ENCODE assay signal across 8 cellular contexts in the genomic region with DNA sequence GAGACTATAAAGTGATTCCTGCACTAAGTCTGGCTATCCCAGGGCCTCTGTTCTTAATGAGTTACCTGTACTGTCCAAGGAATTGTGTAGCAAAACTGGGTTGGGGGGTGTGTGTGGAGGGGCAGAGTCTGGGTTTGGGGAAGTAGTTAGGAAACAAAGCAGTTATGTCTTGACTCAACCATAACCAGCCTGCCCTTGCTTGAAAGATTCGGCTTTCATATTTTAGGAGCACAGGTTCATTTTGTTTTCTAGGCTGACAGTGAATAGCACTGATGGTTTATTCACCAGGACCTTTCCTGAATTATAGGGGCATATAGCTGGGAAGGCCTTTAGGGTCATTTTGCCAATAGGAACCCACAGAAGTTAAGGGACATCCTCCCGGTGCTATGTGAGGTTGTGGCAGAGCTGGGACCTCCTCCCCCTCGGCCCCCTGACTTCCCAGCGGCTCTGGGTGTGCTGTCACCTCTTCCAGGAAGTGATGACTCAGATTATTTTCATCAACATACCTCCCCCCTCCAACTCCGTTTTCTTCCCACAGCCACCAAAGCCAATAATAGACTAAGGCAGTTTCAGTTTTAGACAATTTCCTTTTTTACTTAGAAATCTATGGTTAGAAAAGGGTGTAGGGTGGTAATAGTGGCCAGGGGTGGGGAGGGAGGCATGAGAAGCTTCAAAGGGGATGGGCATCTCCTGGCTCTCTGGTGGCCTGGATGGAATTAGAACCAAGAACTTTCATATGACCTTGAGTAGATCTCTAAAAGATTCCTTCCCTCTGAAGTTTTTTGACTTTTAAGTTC. TPM values are rescaled to one million over a fixed set of nuclear protein-coding genes. Genes with fewer than 3 reads are reported as not detected.
DNase-seq lines count a peak whose midpoint lies in the region; ATAC-seq and TF ChIP-seq lines count a peak whose summit lies in the region.

No MANE protein-coding gene starts in this region.

- H3K4me3 Mint-ChIP-seq in activated CD4-positive, alpha-beta memory T cell treated with anti-CD3 and anti-CD28 coated beads, Interleukin-2, amount 10 ng/mL, durations not matched to agents 7 days and 5 days, result peak overlapping the region; percentile 33

- H3K9me3 Mint-ChIP-seq in activated CD4-positive, alpha-beta memory T cell treated with anti-CD3 and anti-CD28 coated beads, Interleukin-2, amount 10 ng/mL, durations not matched to agents 7 days and 5 days, result peaks cover 1% of the 10 kb centered on the region

- peaks cover 2% of the 10 kb centered on the region for H3K27me3 Mint-ChIP-seq in activated CD4-positive, alpha-beta memory T cell treated with anti-CD3 and anti-CD28 coated beads, Interleukin-2, amount 10 ng/mL, durations not matched to agents 7 days and 5 days

- peak overlapping the region; percentile 81 for H2BK12ac ChIP-seq in trophoblast cell (ENCODE audit: low read length)

- H3K14ac ChIP-seq in trophoblast cell (ENCODE audit: low read length), result no peak overlapping the region

- CTCF ChIA-PET in A673 (lab: Charles Lee), result no interaction called here
- CTCF ChIA-PET in activated CD4-positive, alpha-beta memory T cell treated with anti-CD3 and anti-CD28 coated beads, Interleukin-2, amount 10 ng/mL, durations not matched to agents 7 days and 5 days (lab: Charles Lee), result interaction anchor here (1.1 to 1.4 kb wide), 3 partner anchors 9 to 46 kb away, joined by 3 to 8 read pairs (median 4); no protein-coding TSS in a partner anchor

- H3K27me3 ChIP-seq in A673 (replicated peaks; ENCODE audit: insufficient read depth, low read depth, low read length, poor library complexity) (no peaks in the 10 kb centered on the region), KMS-11 (ENCODE audit: insufficient read depth, low read depth) (no peaks in the 10 kb centered on the region), trophoblast cell (ENCODE audit: insufficient read depth, low read length) (no peaks in the 10 kb centered on the region)

- H3K27ac ChIP-seq in A673 (ENCODE audit: low read depth, low read length, poor library complexity, severe bottlenecking) (peak overlapping the region; percentile 46), KMS-11 (peak overlapping the region; percentile 77), trophoblast cell (ENCODE audit: low read depth, low read length) (no peak overlapping the region), urinary bladder (ENCODE audit: low read depth) (peak overlapping the region; percentile 63)

- peaks cover 5% of the 10 kb centered on the region for H3K79me1 ChIP-seq in trophoblast cell (ENCODE audit: low read length)

- H3K9ac ChIP-seq in KMS-11 (peak overlapping the region; percentile 25; the same call in 1 of the 2 replicates), trophoblast cell (ENCODE audit: low read length) (no peak overlapping the region)

- intact Hi-C loops in A673 (cut with micrococcal nuclease; ENCODE audit: unreplicated experiment), result no loop called here

- H3K4me2 ChIP-seq in KMS-11 (peak overlapping the region; percentile 73), trophoblast cell (ENCODE audit: low read length) (no peak overlapping the region)

- no peak overlapping the region for H3K4me3 ChIP-seq in A673 (ENCODE audit: low read depth, low read length, poor library complexity, severe bottlenecking)
- no peak overlapping the region for H3K4me3 ChIP-seq in KMS-11 (IDR thresholded peaks at IDR 0.05; ENCODE audit: insufficient read depth, low read depth, low read length)
- peak overlapping the region; percentile 25 for H3K4me3 ChIP-seq in epithelial cell of proximal tubule (ENCODE audit: low read depth, low read length)
- H3K4me3 ChIP-seq in trophoblast cell (ENCODE audit: low read depth, low read length), result no peak overlapping the region
- H3K4me3 ChIP-seq in urinary bladder (ENCODE audit: low read depth, low read length), result no peak overlapping the region

- H3K27ac Mint-ChIP-seq in activated CD4-positive, alpha-beta memory T cell treated with anti-CD3 and anti-CD28 coated beads, Interleukin-2, amount 10 ng/mL, durations not matched to agents 7 days and 5 days, result peak overlapping the region; percentile 88

- no TSS peak for BruUV-seq in A673 (replicated peaks; lab: Mats Ljungman, UMichigan)

- no peak overlapping the region for H4K91ac ChIP-seq in trophoblast cell (ENCODE audit: low read depth, low read length)

- POLR2A ChIA-PET in A673 (lab: Charles Lee; ENCODE audit: low non-redundant PET), result no interaction called here
- POLR2A ChIA-PET in activated CD4-positive, alpha-beta memory T cell treated with anti-CD3 and anti-CD28 coated beads, Interleukin-2, amount 10 ng/mL, durations not matched to agents 7 days and 5 days (lab: Charles Lee), result interaction anchor here (0.8 to 4.2 kb wide), 13 partner anchors 7 to 113 kb away, joined by 3 to 81 read pairs (median 4); a partner anchor contains a TSS

- peaks cover 48% of the 10 kb centered on the region for H3K36me3 Mint-ChIP-seq in activated CD4-positive, alpha-beta memory T cell treated with anti-CD3 and anti-CD28 coated beads, Interleukin-2, amount 10 ng/mL, durations not matched to agents 7 days and 5 days (ENCODE audit: low read depth)

- no peak overlapping the region for H4K8ac ChIP-seq in trophoblast cell (ENCODE audit: low read depth, low read length)

- no peak overlapping the region for H2BK5ac ChIP-seq in trophoblast cell (ENCODE audit: low read depth, low read length, poor library complexity)

- no peak overlapping the region for H3K23ac ChIP-seq in trophoblast cell (ENCODE audit: low read length)

- H3K4ac ChIP-seq in trophoblast cell (ENCODE audit: low read depth, low read length), result no peak overlapping the region

- peak; percentile 47 for ATAC-seq in GM21360 (IDR thresholded peaks at IDR 0.05; ENCODE audit: unreplicated experiment)

- TF ChIP-seq CTCF in A673 (conservative IDR thresholded peaks at IDR 0.05; ENCODE audit: low read depth, low read length) (no peak), KMS-11 (conservative IDR thresholded peaks at IDR 0.05; ENCODE audit: low read depth, low read length) (no peak), epithelial cell of proximal tubule (conservative IDR thresholded peaks at IDR 0.05; ENCODE audit: low read depth, low read length) (no peak)

- no peak overlapping the region for H3K18ac ChIP-seq in trophoblast cell (ENCODE audit: low read length)

- H3K4me1 ChIP-seq in A673 (ENCODE audit: insufficient read depth, low read length, poor library complexity, severe bottlenecking), result peaks cover 35% of the 10 kb centered on the region
- H3K4me1 ChIP-seq in KMS-11 (ENCODE audit: low read depth, poor library complexity, severe bottlenecking), result peaks cover 99% of the 10 kb centered on the region
- H3K4me1 ChIP-seq in trophoblast cell (ENCODE audit: control insufficient read depth in 1 of 2, insufficient read depth in 2 of 2, low read length in 2 of 2), result peaks cover 20 to 28% of the 10 kb centered on the region in 2 experiments
- H3K4me1 ChIP-seq in urinary bladder (ENCODE audit: insufficient read depth), result peaks cover 3% of the 10 kb centered on the region

- H3K79me2 ChIP-seq in KMS-11 (ENCODE audit: insufficient read depth, low read depth) (peaks cover 78% of the 10 kb centered on the region), trophoblast cell (ENCODE audit: control insufficient read depth, insufficient read depth, low read length, poor library complexity) (peaks cover 1% of the 10 kb centered on the region)

- peaks cover 95% of the 10 kb centered on the region for H3K4me1 Mint-ChIP-seq in activated CD4-positive, alpha-beta memory T cell treated with anti-CD3 and anti-CD28 coated beads, Interleukin-2, amount 10 ng/mL, durations not matched to agents 7 days and 5 days

- no CpG with 5 or more reads among the region's 5 CpGs for WGBS in trophoblast cell (ENCODE audit: extremely low coverage, insufficient coverage, insufficient read length)
- WGBS in urinary bladder, result 40% methylated on average over 5 of the region's 5 CpGs

- H3K9me3 ChIP-seq in A673 (ENCODE audit: low read depth, low read length, poor library complexity, severe bottlenecking) (no peaks in the 10 kb centered on the region), trophoblast cell (ENCODE audit: insufficient read depth, low read depth, low read length) (no peaks in the 10 kb centered on the region)

- no peak overlapping the region for H4K12ac ChIP-seq in trophoblast cell (ENCODE audit: low read depth, low read length)

- H4K20me1 ChIP-seq in KMS-11 (ENCODE audit: insufficient read depth), result no peaks in the 10 kb centered on the region

- no peaks in the 10 kb centered on the region for H3K36me3 ChIP-seq in A673 (ENCODE audit: insufficient read depth, low read length, poor library complexity, severe bottlenecking)
- no peaks in the 10 kb centered on the region for H3K36me3 ChIP-seq in KMS-11 (ENCODE audit: insufficient read depth)
- peaks cover 0 to under 1% of the 10 kb centered on the region in 2 experiments for H3K36me3 ChIP-seq in trophoblast cell (ENCODE audit: control insufficient read depth in 1 of 2, insufficient read depth in 2 of 2, low read length in 2 of 2)
- no peaks in the 10 kb centered on the region for H3K36me3 ChIP-seq in urinary bladder (ENCODE audit: insufficient read depth)

- DNase-seq in A673 (ENCODE audit: low spot score), result peak; percentile 61
- DNase-seq in activated CD4-positive, alpha-beta memory T cell treated with anti-CD3 and anti-CD28 coated beads, Interleukin-2, amount 10 ng/mL, durations not matched to agents 7 days and 5 days, result peak; percentile 80
- peak; percentile 37 for DNase-seq in epithelial cell of proximal tubule (ENCODE audit: low read depth)
- DNase-seq in trophoblast cell, result peak in 1 of 2 donors; percentile 29
- DNase-seq in mucosa of gallbladder (ENCODE audit: low spot score), result no peak

- no peak overlapping the region for H2AK5ac ChIP-seq in trophoblast cell (ENCODE audit: low read length)

- H2AFZ ChIP-seq in KMS-11 (ENCODE audit: low read depth) (no peak overlapping the region), trophoblast cell (ENCODE audit: insufficient read depth, low read length, poor library complexity) (no peak overlapping the region)

- peak overlapping the region; percentile 34 for H2BK120ac ChIP-seq in trophoblast cell (ENCODE audit: insufficient read depth, low read length, poor library complexity)

RNA-seq across cellular contexts. Expression of a gene that starts 44.8 kb away (rescaled TPM):
- total RNA-seq in A673 (2021), result 14.0 and 16.2 TPM in 2 replicates
- total RNA-seq in activated CD4-positive, alpha-beta memory T cell treated with anti-CD3 and anti-CD28 coated beads, Interleukin-2, amount 10 ng/mL, durations not matched to agents 7 days and 5 days, result 10 to 100 TPM; 15.8 to 18.2 TPM
- total RNA-seq in epithelial cell of proximal tubule, result 0.65 and 2.4 TPM in 2 replicates
- 6.5 and 7.2 TPM in 2 replicates for polyA plus RNA-seq in trophoblast cell (2013)
- total RNA-seq in urinary bladder, result 46.7 TPM
- 12.6 TPM for polyA plus RNA-seq in urinary bladder
- 36.2 TPM for total RNA-seq in mucosa of gallbladder
